In genomic region chr12:120651821-120652220, GRCh38 we compare ENCODE assay signal across 1 cellular context.
A peak's percentile ranks its signal among the peaks of the same experiment; 100 is the strongest.
TF ChIP-seq lines count a peak whose summit lies in the region.

No MANE protein-coding gene starts in this region.

TF ChIP-seq in A549, 52 proteins besides CTCF, POLR2A, EP300 and RAD21:
- TF ChIP-seq REST (IDR thresholded peaks at IDR 0.05): no peak
- TF ChIP-seq, protein P1, sequence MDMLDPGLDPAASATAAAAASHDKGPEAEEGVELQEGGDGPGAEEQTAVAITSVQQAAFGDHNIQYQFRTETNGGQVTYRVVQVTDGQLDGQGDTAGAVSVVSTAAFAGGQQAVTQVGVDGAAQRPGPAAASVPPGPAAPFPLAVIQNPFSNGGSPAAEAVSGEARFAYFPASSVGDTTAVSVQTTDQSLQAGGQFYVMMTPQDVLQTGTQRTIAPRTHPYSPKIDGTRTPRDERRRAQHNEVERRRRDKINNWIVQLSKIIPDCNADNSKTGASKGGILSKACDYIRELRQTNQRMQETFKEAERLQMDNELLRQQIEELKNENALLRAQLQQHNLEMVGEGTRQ (IDR thresholded peaks at IDR 0.05): peak; percentile 13; the same call in 1 of the 2 replicates
- no peak for TF ChIP-seq NFE2L2 (conservative IDR thresholded peaks at IDR 0.05; ENCODE audit: low read length)
- no peak for TF ChIP-seq CHD4 (IDR thresholded peaks at IDR 0.05; ENCODE audit: borderline replicate concordance)
- TF ChIP-seq FOXS1 (CRISPR knock-in tag; IDR thresholded peaks at IDR 0.05): no peak
- no peak for TF ChIP-seq EHMT2 (IDR thresholded peaks at IDR 0.05; ENCODE audit: low read depth)
- no peak for TF ChIP-seq KDM5A (IDR thresholded peaks at IDR 0.05)
